ENCODE assay signal across 1 cellular context in genomic region chr1:15799928-15800835, GRCh38.
TF ChIP-seq lines count a peak whose summit lies in the region.

No MANE protein-coding gene starts in this region.

TF ChIP-seq in HepG2, 621 proteins besides CTCF, POLR2A, EP300 and RAD21 (continued from another document and continues in another):
- TF ChIP-seq, protein P1, sequence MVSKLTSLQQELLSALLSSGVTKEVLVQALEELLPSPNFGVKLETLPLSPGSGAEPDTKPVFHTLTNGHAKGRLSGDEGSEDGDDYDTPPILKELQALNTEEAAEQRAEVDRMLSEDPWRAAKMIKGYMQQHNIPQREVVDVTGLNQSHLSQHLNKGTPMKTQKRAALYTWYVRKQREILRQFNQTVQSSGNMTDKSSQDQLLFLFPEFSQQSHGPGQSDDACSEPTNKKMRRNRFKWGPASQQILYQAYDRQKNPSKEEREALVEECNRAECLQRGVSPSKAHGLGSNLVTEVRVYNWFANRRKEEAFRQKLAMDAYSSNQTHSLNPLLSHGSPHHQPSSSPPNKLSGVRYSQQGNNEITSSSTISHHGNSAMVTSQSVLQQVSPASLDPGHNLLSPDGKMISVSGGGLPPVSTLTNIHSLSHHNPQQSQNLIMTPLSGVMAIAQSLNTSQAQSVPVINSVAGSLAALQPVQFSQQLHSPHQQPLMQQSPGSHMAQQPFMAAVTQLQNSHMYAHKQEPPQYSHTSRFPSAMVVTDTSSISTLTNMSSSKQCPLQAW (CRISPR knock-in tag; IDR thresholded peaks at IDR 0.05) = peak; percentile 45; the same call in 1 of the 2 replicates
- 0 out of 2 replicates have a peak, but pooled peaks have one; percentile 24 for TF ChIP-seq ZNF784 (CRISPR knock-in tag; IDR thresholded peaks at IDR 0.05; ENCODE audit: borderline replicate concordance)
- no peak for TF ChIP-seq HMGA1 (CRISPR knock-in tag; conservative IDR thresholded peaks at IDR 0.05)
- no peak for TF ChIP-seq ZBTB1 (CRISPR knock-in tag; IDR thresholded peaks at IDR 0.05; ENCODE audit: borderline replicate concordance)
- TF ChIP-seq, protein P2, sequence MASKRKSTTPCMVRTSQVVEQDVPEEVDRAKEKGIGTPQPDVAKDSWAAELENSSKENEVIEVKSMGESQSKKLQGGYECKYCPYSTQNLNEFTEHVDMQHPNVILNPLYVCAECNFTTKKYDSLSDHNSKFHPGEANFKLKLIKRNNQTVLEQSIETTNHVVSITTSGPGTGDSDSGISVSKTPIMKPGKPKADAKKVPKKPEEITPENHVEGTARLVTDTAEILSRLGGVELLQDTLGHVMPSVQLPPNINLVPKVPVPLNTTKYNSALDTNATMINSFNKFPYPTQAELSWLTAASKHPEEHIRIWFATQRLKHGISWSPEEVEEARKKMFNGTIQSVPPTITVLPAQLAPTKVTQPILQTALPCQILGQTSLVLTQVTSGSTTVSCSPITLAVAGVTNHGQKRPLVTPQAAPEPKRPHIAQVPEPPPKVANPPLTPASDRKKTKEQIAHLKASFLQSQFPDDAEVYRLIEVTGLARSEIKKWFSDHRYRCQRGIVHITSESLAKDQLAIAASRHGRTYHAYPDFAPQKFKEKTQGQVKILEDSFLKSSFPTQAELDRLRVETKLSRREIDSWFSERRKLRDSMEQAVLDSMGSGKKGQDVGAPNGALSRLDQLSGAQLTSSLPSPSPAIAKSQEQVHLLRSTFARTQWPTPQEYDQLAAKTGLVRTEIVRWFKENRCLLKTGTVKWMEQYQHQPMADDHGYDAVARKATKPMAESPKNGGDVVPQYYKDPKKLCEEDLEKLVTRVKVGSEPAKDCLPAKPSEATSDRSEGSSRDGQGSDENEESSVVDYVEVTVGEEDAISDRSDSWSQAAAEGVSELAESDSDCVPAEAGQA (IDR thresholded peaks at IDR 0.05; ENCODE audit: low read depth) = peak; percentile 17; the same call in 1 of the 2 replicates
- TF ChIP-seq, protein P2 (CRISPR knock-in tag; IDR thresholded peaks at IDR 0.05; ENCODE audit: borderline replicate concordance) = no peak
- TF ChIP-seq PAF1 (CRISPR knock-in tag; IDR thresholded peaks at IDR 0.05) = no peak
- peak; percentile 73 for TF ChIP-seq ZNF687 (CRISPR knock-in tag; IDR thresholded peaks at IDR 0.05)
- TF ChIP-seq ZNF280B (CRISPR knock-in tag; IDR thresholded peaks at IDR 0.05; ENCODE audit: borderline replicate concordance) = 0 out of 2 replicates have a peak, but pooled peaks have one; percentile 8
- no peak; the same call in 1 of the 2 replicates for TF ChIP-seq AHR (CRISPR knock-in tag; IDR thresholded peaks at IDR 0.05)
- TF ChIP-seq KDM2A (CRISPR knock-in tag; IDR thresholded peaks at IDR 0.05; ENCODE audit: borderline replicate concordance, low read depth) = peak; percentile 64; the same call in 1 of the 2 replicates
- peak; percentile 68; the same call in 1 of the 2 replicates for TF ChIP-seq TCF7L2 (IDR thresholded peaks at IDR 0.05; ENCODE audit: low read depth, low read length)
- TF ChIP-seq ZNF704 (CRISPR knock-in tag; IDR thresholded peaks at IDR 0.05; ENCODE audit: borderline replicate concordance) = peak; percentile 28; the same call in 1 of the 2 replicates
- TF ChIP-seq NR2F6 (IDR thresholded peaks at IDR 0.05) = peak; percentile 82
- peak; percentile 89 for TF ChIP-seq NR2F6 (CRISPR knock-in tag; IDR thresholded peaks at IDR 0.05)
- peak; percentile 72 for TF ChIP-seq ZEB1 (IDR thresholded peaks at IDR 0.05; ENCODE audit: insufficient replicate concordance, low read depth)
- peak; percentile 61 for TF ChIP-seq GABPB1 (CRISPR knock-in tag; IDR thresholded peaks at IDR 0.05)
- TF ChIP-seq MIER3 (CRISPR knock-in tag; IDR thresholded peaks at IDR 0.05; ENCODE audit: borderline replicate concordance) = peak; percentile 91
- no peak for TF ChIP-seq ZSCAN20 (CRISPR knock-in tag; IDR thresholded peaks at IDR 0.05; ENCODE audit: borderline replicate concordance)
- TF ChIP-seq NR2C2 (CRISPR knock-in tag; IDR thresholded peaks at IDR 0.05; ENCODE audit: borderline replicate concordance) = peak; percentile 78
- peak; percentile 75 for TF ChIP-seq NR0B2 (CRISPR knock-in tag; IDR thresholded peaks at IDR 0.05)
- TF ChIP-seq SPEN (CRISPR knock-in tag; IDR thresholded peaks at IDR 0.05; ENCODE audit: low read depth) = peak; percentile 99; the same call in 1 of the 2 replicates
- peak; percentile 95 for TF ChIP-seq HNF4A (CRISPR knock-in tag; IDR thresholded peaks at IDR 0.05)
- peak; percentile 95 for TF ChIP-seq JUN (CRISPR knock-in tag; IDR thresholded peaks at IDR 0.05)
- peak; percentile 74; the same call in 1 of the 2 replicates for TF ChIP-seq TBX3 (IDR thresholded peaks at IDR 0.05; ENCODE audit: borderline replicate concordance)
- TF ChIP-seq, protein P3, sequence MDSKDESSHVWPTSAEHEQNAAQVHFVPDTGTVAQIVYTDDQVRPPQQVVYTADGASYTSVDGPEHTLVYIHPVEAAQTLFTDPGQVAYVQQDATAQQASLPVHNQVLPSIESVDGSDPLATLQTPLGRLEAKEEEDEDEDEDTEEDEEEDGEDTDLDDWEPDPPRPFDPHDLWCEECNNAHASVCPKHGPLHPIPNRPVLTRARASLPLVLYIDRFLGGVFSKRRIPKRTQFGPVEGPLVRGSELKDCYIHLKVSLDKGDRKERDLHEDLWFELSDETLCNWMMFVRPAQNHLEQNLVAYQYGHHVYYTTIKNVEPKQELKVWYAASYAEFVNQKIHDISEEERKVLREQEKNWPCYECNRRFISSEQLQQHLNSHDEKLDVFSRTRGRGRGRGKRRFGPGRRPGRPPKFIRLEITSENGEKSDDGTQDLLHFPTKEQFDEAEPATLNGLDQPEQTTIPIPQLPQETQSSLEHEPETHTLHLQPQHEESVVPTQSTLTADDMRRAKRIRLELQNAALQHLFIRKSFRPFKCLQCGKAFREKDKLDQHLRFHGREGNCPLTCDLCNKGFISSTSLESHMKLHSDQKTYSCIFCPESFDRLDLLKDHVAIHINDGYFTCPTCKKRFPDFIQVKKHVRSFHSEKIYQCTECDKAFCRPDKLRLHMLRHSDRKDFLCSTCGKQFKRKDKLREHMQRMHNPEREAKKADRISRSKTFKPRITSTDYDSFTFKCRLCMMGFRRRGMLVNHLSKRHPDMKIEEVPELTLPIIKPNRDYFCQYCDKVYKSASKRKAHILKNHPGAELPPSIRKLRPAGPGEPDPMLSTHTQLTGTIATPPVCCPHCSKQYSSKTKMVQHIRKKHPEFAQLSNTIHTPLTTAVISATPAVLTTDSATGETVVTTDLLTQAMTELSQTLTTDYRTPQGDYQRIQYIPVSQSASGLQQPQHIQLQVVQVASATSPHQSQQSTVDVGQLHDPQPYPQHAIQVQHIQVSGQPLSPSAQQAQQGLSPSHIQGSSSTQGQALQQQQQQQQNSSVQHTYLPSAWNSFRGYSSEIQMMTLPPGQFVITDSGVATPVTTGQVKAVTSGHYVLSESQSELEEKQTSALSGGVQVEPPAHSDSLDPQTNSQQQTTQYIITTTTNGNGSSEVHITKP (CRISPR knock-in tag; IDR thresholded peaks at IDR 0.05; ENCODE audit: low read depth) = peak; percentile 83
- TF ChIP-seq ZNF124 (CRISPR knock-in tag; IDR thresholded peaks at IDR 0.05) = 0 out of 2 replicates have a peak, but pooled peaks have one; percentile 51
- TF ChIP-seq STAT5B (CRISPR knock-in tag; IDR thresholded peaks at IDR 0.05) = 0 out of 2 replicates have a peak, but pooled peaks have one; percentile 66
- peak; percentile 98; the same call in 1 of the 2 replicates for TF ChIP-seq ZZZ3 (CRISPR knock-in tag; IDR thresholded peaks at IDR 0.05; ENCODE audit: borderline replicate concordance)
- peak; percentile 33; the same call in 1 of the 2 replicates for TF ChIP-seq THAP11 (CRISPR knock-in tag; IDR thresholded peaks at IDR 0.05)
- TF ChIP-seq ATF7-NPFF (CRISPR knock-in tag; IDR thresholded peaks at IDR 0.05; ENCODE audit: low read depth) = no peak
- 0 out of 2 replicates have a peak, but pooled peaks have one; percentile 47 for TF ChIP-seq ARID2 (CRISPR knock-in tag; IDR thresholded peaks at IDR 0.05; ENCODE audit: borderline replicate concordance)
- TF ChIP-seq MYC (CRISPR knock-in tag; IDR thresholded peaks at IDR 0.05; ENCODE audit: borderline replicate concordance) = peak; percentile 77
- no peak for TF ChIP-seq NFYC (CRISPR knock-in tag; IDR thresholded peaks at IDR 0.05)
- TF ChIP-seq TSC22D2 (CRISPR knock-in tag; IDR thresholded peaks at IDR 0.05; ENCODE audit: borderline replicate concordance) = no peak
- TF ChIP-seq PPARG (CRISPR knock-in tag; conservative IDR thresholded peaks at IDR 0.05) = peak; percentile 95
- TF ChIP-seq ZFP91 (CRISPR knock-in tag; IDR thresholded peaks at IDR 0.05; ENCODE audit: borderline replicate concordance) = peak; percentile 84
